ENCODE assay signal across 1 cellular context in genomic region chr22:33248927-33249326, GRCh38.
TF ChIP-seq lines count a peak whose summit lies in the region.

No MANE protein-coding gene starts in this region.

TF ChIP-seq in neural cell, 6 proteins besides CTCF, POLR2A, EP300 and RAD21:
- no peak for TF ChIP-seq REST (IDR thresholded peaks at IDR 0.05; ENCODE audit: borderline replicate concordance)
- no peak for TF ChIP-seq EZH2 (IDR thresholded peaks at IDR 0.05; ENCODE audit: borderline replicate concordance, insufficient read depth, low read length, poor library complexity, severe bottlenecking)
- no peak for TF ChIP-seq MXI1 (conservative IDR thresholded peaks at IDR 0.05; ENCODE audit: poor library complexity, severe bottlenecking)
- no peak for TF ChIP-seq SMC3 (conservative IDR thresholded peaks at IDR 0.05; ENCODE audit: poor library complexity)
- TF ChIP-seq POLR2AphosphoS5 (IDR thresholded peaks at IDR 0.05): peak; percentile 27
